8 cellular contexts compared by ENCODE assay signal in genomic region chr4:125314676-125315570, GRCh38. TPM values are rescaled to one million over a fixed set of nuclear protein-coding genes. Genes with fewer than 3 reads are reported as not detected.
DNase-seq lines count a peak whose midpoint lies in the region; ATAC-seq and TF ChIP-seq lines count a peak whose summit lies in the region.

TSS of gene FAT4 (plus strand) at chr4:125314955. CDS start at chr4:125316412, 1,457 bp downstream.

- peak; percentile 97 for DNase-seq in AG09319 (ENCODE audit: extremely low read depth, low read depth)
- peak; percentile 74 for DNase-seq in NCI-H2171 treated with DMSO at 0.1 percent for 48 hours (lab: John Stamatoyannopoulos, UW)
- DNase-seq in lung (ENCODE audit: low spot score), result peak; percentile 92
- peak; percentile 61 for DNase-seq in stimulated activated CD8-positive, alpha-beta memory T cell treated with anti-CD3 and anti-CD28 coated beads, Interleukin-4, amount 100 ng/mL, for 48 hours

- peak within 1 kb of the TSS; percentile 89 to 93 for H3K27ac ChIP-seq in lung (ENCODE audit: low read depth in 1 of 2, low read length in 1 of 2)

- ATAC-seq in GM18870 (IDR thresholded peaks at IDR 0.05; ENCODE audit: unreplicated experiment) (peak; percentile 53), HG03066 (IDR thresholded peaks at IDR 0.05; ENCODE audit: low read depth, unreplicated experiment) (peak; percentile 75), lung (ENCODE audit: insufficient read depth, low FRiP score) (peak; percentile 85)
- ATAC-seq in activated CD4-positive, CD25-positive, alpha-beta regulatory T cell treated with anti-CD3 and anti-CD28 coated beads, Interleukin-2, amount 50 U/mL, for 24 hours, result peak; percentile 62 to 73

- H3K4me3 ChIP-seq in lung, result peak within 1 kb of the TSS; percentile 77

- peak; percentile 23 for TF ChIP-seq CTCF in AG09319 (IDR thresholded peaks at IDR 0.05; ENCODE audit: low read depth, low read length)
- no peak for TF ChIP-seq CTCF in lung (IDR thresholded peaks at IDR 0.05; ENCODE audit: control extremely low read depth, extremely low read depth)

- no peaks in the 10 kb centered on the region for H3K27me3 ChIP-seq in lung (ENCODE audit: control insufficient read depth, insufficient read depth)

- in situ Hi-C loops in endometrial microvascular endothelial cells (cut with HindIII; ENCODE audit: inconsistent ontology term, low pct_unique_long_range_greater_than_20kb, low sequenced_read_pairs), result loop anchor here (10.0 kb wide), 1 partner anchor 440 kb away; no protein-coding TSS in a partner anchor

- no peaks in the 10 kb centered on the region for H3K36me3 ChIP-seq in lung (ENCODE audit: control insufficient read depth in 2 of 2, insufficient read depth in 2 of 2, low read length in 2 of 2)

- WGBS in lung, 2 donors, result 0 to 1% methylated on average over 62 to 68 of the region's 68 CpGs

- H3K9me3 ChIP-seq in lung (ENCODE audit: control insufficient read depth in 2 of 2, insufficient read depth in 1 of 2, low read length in 1 of 2), result peaks cover 0 to 2% of the 10 kb centered on the region in 2 donors

- H3K4me1 ChIP-seq in lung (ENCODE audit: control insufficient read depth in 2 of 2, insufficient read depth in 2 of 2, low read length in 2 of 2), result peaks cover 6 to 9% of the 10 kb centered on the region in 2 donors

RNA-seq across cellular contexts. Expression of gene FAT4, which starts in this region (rescaled TPM):
- total RNA-seq in endometrial microvascular endothelial cells (ENCODE audit: inconsistent ontology term) (21.1 TPM), lung (100 to 1,000 TPM in 1 of 2 donors, 10 to 100 TPM in 1; 18.1 to 105 TPM)
- 1 to 10 TPM; 1.1 to 2.6 TPM for polyA plus RNA-seq in lung

Comparison
In these comparisons a context has a peak if more than half of its experiments do, and no peak if none do; other contexts are left out.
1. Peak in every context shown above with its lines: DNase-seq, ATAC-seq, H3K4me3 ChIP-seq and H3K27ac ChIP-seq.